ENCODE assay signal across 8 cellular contexts in genomic region chr16:10871157-10871991, GRCh38. TPM values are rescaled to one million over a fixed set of nuclear protein-coding genes. Genes with fewer than 3 reads are reported as not detected.
DNase-seq lines count a peak whose midpoint lies in the region; ATAC-seq and TF ChIP-seq lines count a peak whose summit lies in the region.

No MANE protein-coding gene starts in this region.

- H3K4me3 Mint-ChIP-seq in MCF 10A (ENCODE audit: unreplicated experiment) (no peak overlapping the region), naive B cell (peak overlapping the region; percentile 64 to 94 (median 85))

- TF ChIP-seq POLR2A in uterus (IDR thresholded peaks at IDR 0.05) = no peak

- H3K4me3 ChIP-seq in ACC112 (ENCODE audit: low read depth, low read length) (peak overlapping the region; percentile 35; the same call in 1 of the 2 replicates), SJCRH30 (no peak overlapping the region), uterus (no peak overlapping the region)

- H3K27ac Mint-ChIP-seq in MCF 10A (ENCODE audit: low read depth, unreplicated experiment) = no peak overlapping the region
- peak overlapping the region; percentile 90 to 99 (median 95) for H3K27ac Mint-ChIP-seq in naive B cell

- H3K27me3 ChIP-seq in ACC112 (ENCODE audit: insufficient read depth, low read length) = no peaks in the 10 kb centered on the region
- no peaks in the 10 kb centered on the region for H3K27me3 ChIP-seq in SJCRH30
- no peaks in the 10 kb centered on the region for H3K27me3 ChIP-seq in uterus

- POLR2A ChIA-PET in MCF 10A (lab: Yijun Ruan, JAX) = interaction anchor here (1.3 kb wide), 1 partner anchor 8 kb away, joined by 4 read pairs; no protein-coding TSS in a partner anchor

- no peaks in the 10 kb centered on the region for H3K9me3 Mint-ChIP-seq in MCF 10A (ENCODE audit: unreplicated experiment)
- no peaks in the 10 kb centered on the region for H3K9me3 Mint-ChIP-seq in naive B cell

- H3K36me3 Mint-ChIP-seq in MCF 10A (ENCODE audit: insufficient read depth, unreplicated experiment) = peaks cover 5% of the 10 kb centered on the region
- no peaks in the 10 kb centered on the region for H3K36me3 Mint-ChIP-seq in naive B cell

- H3K9me3 ChIP-seq in SJCRH30 (replicated peaks) = no peaks in the 10 kb centered on the region
- no peaks in the 10 kb centered on the region for H3K9me3 ChIP-seq in uterus

- peak; percentile 47 for ATAC-seq in GM18511 (IDR thresholded peaks at IDR 0.05; ENCODE audit: unreplicated experiment)
- ATAC-seq in HG03280 (IDR thresholded peaks at IDR 0.05; ENCODE audit: unreplicated experiment) = peak; percentile 65
- peak; percentile 23 to 27 for ATAC-seq in naive B cell (ENCODE audit: low read depth in 2 of 2)

- BruUV-seq in MCF 10A (replicated peaks; lab: Mats Ljungman, UMichigan) = no TSS peak

- no peaks in the 10 kb centered on the region for H3K79me2 ChIP-seq in ACC112 (ENCODE audit: control insufficient read depth, insufficient read depth, low read length, unreplicated experiment)

- H3K4me1 Mint-ChIP-seq in MCF 10A (ENCODE audit: insufficient read depth, unreplicated experiment) = peaks cover 18% of the 10 kb centered on the region
- H3K4me1 Mint-ChIP-seq in naive B cell = peaks cover 83 to 95% (median 94%) of the 10 kb centered on the region in 3 donors

- intact Hi-C loops in MCF 10A (cut with micrococcal nuclease) (no loop called here), uterus (cut with DNase I; ENCODE audit: low total_unique reads) (no loop called here)

- peak overlapping the region; percentile 45 for H2AFZ ChIP-seq in ACC112 (ENCODE audit: low read length, unreplicated experiment)

- TF ChIP-seq CTCF in MCF 10A (IDR thresholded peaks at IDR 0.05; ENCODE audit: unreplicated experiment) (no peak), uterus (IDR thresholded peaks at IDR 0.05) (no peak)

- H3K36me3 ChIP-seq in ACC112 (ENCODE audit: insufficient read depth, low read length) = no peaks in the 10 kb centered on the region
- H3K36me3 ChIP-seq in SJCRH30 = no peaks in the 10 kb centered on the region
- no peaks in the 10 kb centered on the region for H3K36me3 ChIP-seq in uterus

- H3K27ac ChIP-seq in ACC112 (ENCODE audit: low read depth, low read length) (peak overlapping the region; percentile 89), SJCRH30 (no peak overlapping the region), uterus (peak overlapping the region; percentile 15 to 27)

- CTCF ChIA-PET in MCF 10A (lab: Yijun Ruan, JAX) = no interaction called here

- H3K4me1 ChIP-seq in ACC112 (ENCODE audit: control insufficient read depth, insufficient read depth, low read length, unreplicated experiment) = peaks cover 18% of the 10 kb centered on the region
- no peaks in the 10 kb centered on the region for H3K4me1 ChIP-seq in SJCRH30
- no peaks in the 10 kb centered on the region for H3K4me1 ChIP-seq in uterus

- DNase-seq in SJCRH30 (peak; percentile 14 to 19), MCF 10A (ENCODE audit: unreplicated experiment) (peak; percentile 81), naive B cell (no peak), uterus (peak in 1 of 2 donors; percentile 50), COR-L47 (lab: John Stamatoyannopoulos, UW) (no peak)

- H3K27me3 Mint-ChIP-seq in MCF 10A (ENCODE audit: insufficient read depth, unreplicated experiment) (peaks cover 7% of the 10 kb centered on the region), naive B cell (no peaks in the 10 kb centered on the region)

RNA-seq across cellular contexts. Expression of gene CIITA, which starts 5.6 kb away (rescaled TPM):
- total RNA-seq in SJCRH30 (2014; rRNA removed; shearing (Covaris generic)) = 0.04 and 0.08 TPM in 2 replicates
- total RNA-seq in MCF 10A (2022) (0.12 TPM in 1 of 2 replicates, not detected in the other), uterus (10 to 100 TPM in 2 of 4 donors, 1 to 10 TPM in 2; 7.1 to 48.3 (median 18.8) TPM)
- polyA plus RNA-seq in naive B cell (ENCODE audit: low read depth in 6 of 6) = 100 to 1,000 TPM; 130 to 259 (median 150) TPM

RNA-seq across cellular contexts. Expression of gene TVP23A, which starts 52.8 kb away (rescaled TPM):
- not detected in 2 replicates for total RNA-seq in SJCRH30 (2014; rRNA removed; shearing (Covaris generic))
- not detected in 2 replicates for total RNA-seq in MCF 10A (2022)
- polyA plus RNA-seq in naive B cell (ENCODE audit: low read depth in 6 of 6) = under 1 TPM in 5 of 6 donors, not detected in 1; 0.27 to 0.82 (median 0.36) TPM
- total RNA-seq in uterus = 1 to 10 TPM in 2 of 4 donors, under 1 TPM in 1, not detected in 1; 0.29 to 8.0 (median 7.6) TPM

Comparison
In these comparisons a context has a peak if more than half of its experiments do, and no peak if none do; other contexts are left out.
1. DNase-seq: peak in SJCRH30 (2 of 2) and MCF 10A (single experiment); none in naive B cell (single experiment) and COR-L47 (single experiment).
2. Peak in every context shown above with its lines, with median percentiles within 50 percentile points of each other: ATAC-seq.